25 cellular contexts compared by ENCODE assay signal in the genomic region with DNA sequence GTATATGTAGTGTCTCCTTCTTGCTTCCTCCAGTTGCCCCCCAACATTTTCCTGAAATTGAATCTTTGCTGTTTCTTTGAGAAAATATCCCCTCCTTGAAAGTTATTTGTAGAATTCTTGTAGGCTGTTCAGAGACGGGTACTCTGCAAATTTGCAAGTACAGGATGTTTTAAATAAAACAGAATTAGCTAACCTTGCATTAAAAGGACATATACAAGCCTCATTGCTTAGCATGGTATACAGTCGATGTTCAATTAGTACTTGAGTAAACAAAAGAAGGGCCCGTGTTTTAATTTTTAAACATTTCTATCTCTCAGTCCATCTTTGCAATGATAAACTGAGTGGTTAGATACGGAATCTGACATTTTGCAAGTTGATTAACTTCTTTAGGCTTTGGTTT.
"Had no signal": no experiment of that assay in that cellular context is flagged by ENCODE, and none has a peak within 500 bp of the region (broad histone marks: within the 10 kb centered on the region; RNA-seq: fewer than 3 reads in every experiment).

No MANE protein-coding gene starts in this region.

- H3K4me3 Mint-ChIP-seq: dendritic cell treated with granulocyte-macrophage colony-stimulating factor and Interleukin-4, amounts not matched to agents 40 ng/mL and 50 ng/mL, for 4 days; effector memory CD8-positive, alpha-beta T cell; endodermal cell; mesothelial cell of epicardium; naive B cell; naive thymus-derived CD8-positive, alpha-beta T cell had no signal

- H3K4me1 Mint-ChIP-seq: mesothelial cell of epicardium had no signal

- H3K27me3 Mint-ChIP-seq: dendritic cell treated with granulocyte-macrophage colony-stimulating factor and Interleukin-4, amounts not matched to agents 40 ng/mL and 50 ng/mL, for 4 days; effector memory CD8-positive, alpha-beta T cell; naive B cell; naive thymus-derived CD8-positive, alpha-beta T cell had no signal

- H3K9me3 ChIP-seq: colonic mucosa, esophagus muscularis mucosa, gastroesophageal sphincter, heart right ventricle, left lung, lower lobe of right lung, mucosa of descending colon had no signal

- H3K9me3 Mint-ChIP-seq: dendritic cell treated with granulocyte-macrophage colony-stimulating factor and Interleukin-4, amounts not matched to agents 40 ng/mL and 50 ng/mL, for 4 days; effector memory CD8-positive, alpha-beta T cell; endodermal cell; mesothelial cell of epicardium; naive thymus-derived CD8-positive, alpha-beta T cell had no signal

- FAIRE-seq: endometrium, endothelial cell of umbilical vein, frontal cortex, keratinocyte had no signal

- H3K36me3 ChIP-seq: colonic mucosa, esophagus muscularis mucosa, gastroesophageal sphincter, heart right ventricle, left lung, lower lobe of right lung had no signal

- H3K4me3 ChIP-seq: colonic mucosa, esophagus muscularis mucosa, gastroesophageal sphincter, heart right ventricle, left lung, lower lobe of right lung, mucosa of descending colon had no signal

- H3K4me1 ChIP-seq: colonic mucosa, foreskin keratinocyte, left lung had no signal

- H3K27ac ChIP-seq: colonic mucosa, esophagus muscularis mucosa, foreskin keratinocyte, gastroesophageal sphincter, left lung, lower lobe of right lung had no signal

- DNase-seq: colonic mucosa; cortex of kidney; effector CD8-positive, alpha-beta T cell; effector memory CD8-positive, alpha-beta T cell; endodermal cell; foreskin keratinocyte; head of caudate nucleus; heart right ventricle; hippocampal formation; left cardiac atrium; left lung; left ventricle myocardium superior; lower lobe of right lung; mesenchymal stem cell; mucosa of descending colon; naive B cell; naive thymus-derived CD8-positive, alpha-beta T cell had no signal

- ATAC-seq: effector memory CD8-positive, alpha-beta T cell; foreskin keratinocyte; gastroesophageal sphincter; heart right ventricle; left cardiac atrium; left lung; left ventricle myocardium superior; lower lobe of right lung; mucosa of descending colon; naive thymus-derived CD8-positive, alpha-beta T cell had no signal

- H3K27me3 ChIP-seq: colonic mucosa, esophagus muscularis mucosa, foreskin keratinocyte, gastroesophageal sphincter, heart right ventricle, left lung had no signal

- H3K36me3 Mint-ChIP-seq: mesothelial cell of epicardium, naive B cell had no signal

- H3K27ac Mint-ChIP-seq: dendritic cell treated with granulocyte-macrophage colony-stimulating factor and Interleukin-4, amounts not matched to agents 40 ng/mL and 50 ng/mL, for 4 days; effector memory CD8-positive, alpha-beta T cell; endodermal cell; mesothelial cell of epicardium; naive B cell; naive thymus-derived CD8-positive, alpha-beta T cell had no signal
